In the genomic region with DNA sequence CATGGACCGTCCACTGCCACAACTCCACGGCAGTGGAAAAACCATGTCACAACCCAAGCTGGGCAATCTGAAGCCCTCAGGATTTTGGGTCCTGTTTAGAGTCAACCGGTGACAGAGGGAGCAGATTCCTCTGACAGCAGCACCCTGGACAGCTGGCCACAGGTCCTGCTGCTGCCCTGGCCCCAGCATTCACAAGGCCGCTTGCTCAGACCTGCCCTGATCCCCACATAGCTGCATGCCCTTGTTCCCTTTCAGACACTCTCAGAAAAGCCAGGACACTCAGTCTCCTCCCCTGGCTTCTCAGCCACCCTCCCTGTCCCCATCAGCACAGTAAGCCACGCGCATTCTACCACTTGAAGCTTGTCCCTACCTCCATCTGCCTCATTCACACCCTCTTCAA, we compare ENCODE assay signal across 11 cellular contexts. TPM values are rescaled to one million over a fixed set of nuclear protein-coding genes. Genes with fewer than 3 reads are reported as not detected.
DNase-seq lines count a peak whose midpoint lies in the region; ATAC-seq and TF ChIP-seq lines count a peak whose summit lies in the region.
"Had no signal": no experiment of that assay in that cellular context is flagged by ENCODE, and none has a peak within 500 bp of the region (broad histone marks: within the 10 kb centered on the region; RNA-seq: fewer than 3 reads in every experiment).

No MANE protein-coding gene starts in this region.

- H3K4me3 Mint-ChIP-seq in activated naive CD8-positive, alpha-beta T cell treated with anti-CD3 and anti-CD28 coated beads for 36 hours, result peak overlapping the region; percentile 93

- peaks cover 25% of the 10 kb centered on the region for H3K36me3 ChIP-seq in A673 (ENCODE audit: insufficient read depth, low read length, poor library complexity, severe bottlenecking)
- peaks cover 44% of the 10 kb centered on the region for H3K36me3 ChIP-seq in HAP-1 (replicated peaks)
- no peaks in the 10 kb centered on the region for H3K36me3 ChIP-seq in uterus

- H3K4me1 Mint-ChIP-seq in activated naive CD8-positive, alpha-beta T cell treated with anti-CD3 and anti-CD28 coated beads for 36 hours, result peaks cover 27% of the 10 kb centered on the region

- H3K27me3 Mint-ChIP-seq in activated naive CD8-positive, alpha-beta T cell treated with anti-CD3 and anti-CD28 coated beads for 36 hours, result no peaks in the 10 kb centered on the region

- ATAC-seq in HG03095 (IDR thresholded peaks at IDR 0.05; ENCODE audit: unreplicated experiment), result no peak

- no peaks in the 10 kb centered on the region for H3K27me3 ChIP-seq in A673 (replicated peaks; ENCODE audit: insufficient read depth, low read depth, low read length, poor library complexity)
- no peaks in the 10 kb centered on the region for H3K27me3 ChIP-seq in HAP-1 (ENCODE audit: low read depth)
- no peaks in the 10 kb centered on the region for H3K27me3 ChIP-seq in uterus

- DNase-seq in A673 (ENCODE audit: low spot score), result no peak
- DNase-seq in HAP-1 (ENCODE audit: low spot score in 2 of 2), result peak in 1 of 2 experiments; percentile 5
- DNase-seq in activated naive CD8-positive, alpha-beta T cell treated with anti-CD3 and anti-CD28 coated beads for 36 hours, result no peak
- peak; percentile 65 for DNase-seq in mesenteric fat pad (ENCODE audit: low spot score)
- DNase-seq in NCI-H345 (lab: John Stamatoyannopoulos, UW), result no peak
- no peak for DNase-seq in NCI-H1930 (lab: John Stamatoyannopoulos, UW)
- DNase-seq in uterus, result no peak
- DNase-seq: DMS 273 treated with DMSO at 0.1 percent for 48 hours, NCI-H2171 had no signal

- no peak for TF ChIP-seq CTCF in A673 (conservative IDR thresholded peaks at IDR 0.05; ENCODE audit: low read depth, low read length)
- no peak for TF ChIP-seq CTCF in uterus (IDR thresholded peaks at IDR 0.05)

- peaks cover 11% of the 10 kb centered on the region for H3K36me3 Mint-ChIP-seq in activated naive CD8-positive, alpha-beta T cell treated with anti-CD3 and anti-CD28 coated beads for 36 hours

- CTCF ChIA-PET in A673 (lab: Charles Lee), result no interaction called here

- H3K9me3 Mint-ChIP-seq in activated naive CD8-positive, alpha-beta T cell treated with anti-CD3 and anti-CD28 coated beads for 36 hours, result no peaks in the 10 kb centered on the region

- in situ Hi-C loops in HAP-1 (cut with MboI; ENCODE audit: low sequenced_read_pairs), result no loop called here

- BruUV-seq in A673 (replicated peaks; lab: Mats Ljungman, UMichigan), result no TSS peak

- H3K4me3 ChIP-seq in A673 (ENCODE audit: low read depth, low read length, poor library complexity, severe bottlenecking) (peak overlapping the region; percentile 85), HAP-1 (peak overlapping the region; percentile 73; the same call in 1 of the 2 replicates), uterus (no peak overlapping the region)

- intact Hi-C loops in A673 (cut with micrococcal nuclease; ENCODE audit: unreplicated experiment), result no loop called here
- intact Hi-C loops in uterus (cut with DNase I; ENCODE audit: low total_unique reads), result no loop called here

- H3K4me1 ChIP-seq in A673 (ENCODE audit: insufficient read depth, low read length, poor library complexity, severe bottlenecking), result peaks cover 5% of the 10 kb centered on the region
- H3K4me1 ChIP-seq in HAP-1, result peaks cover 4% of the 10 kb centered on the region; the same call in 1 of the 2 replicates
- H3K4me1 ChIP-seq in uterus, result peaks cover 0 to 12% of the 10 kb centered on the region in 2 donors

- H3K27ac Mint-ChIP-seq in activated naive CD8-positive, alpha-beta T cell treated with anti-CD3 and anti-CD28 coated beads for 36 hours, result peak overlapping the region; percentile 91

- H3K9me3 ChIP-seq in A673 (ENCODE audit: low read depth, low read length, poor library complexity, severe bottlenecking) (no peaks in the 10 kb centered on the region), HAP-1 (no peaks in the 10 kb centered on the region), uterus (no peaks in the 10 kb centered on the region)

- H3K27ac ChIP-seq in A673 (ENCODE audit: low read depth, low read length, poor library complexity, severe bottlenecking), result no peak overlapping the region
- H3K27ac ChIP-seq in uterus, result no peak overlapping the region

- POLR2A ChIA-PET in A673 (lab: Charles Lee; ENCODE audit: low non-redundant PET), result no interaction called here

- TF ChIP-seq POLR2A in uterus (IDR thresholded peaks at IDR 0.05), result no peak

RNA-seq across cellular contexts. Expression of a gene that starts 1.6 kb away (rescaled TPM):
- total RNA-seq in A673 (2021), result 119 and 136 TPM in 2 replicates
- total RNA-seq in activated naive CD8-positive, alpha-beta T cell treated with anti-CD3 and anti-CD28 coated beads for 36 hours, result 100 to 1,000 TPM; 155 to 158 TPM
- total RNA-seq in mesenteric fat pad, result 118 TPM
- 100 to 1,000 TPM in 2 of 4 donors, 10 to 100 TPM in 2; 14.1 to 189 (median 98.0) TPM for total RNA-seq in uterus

RNA-seq across cellular contexts. Expression of a gene that starts 6.0 kb away (rescaled TPM):
- total RNA-seq in A673 (2021) (not detected in 2 replicates), mesenteric fat pad (not detected), uterus (not detected)
- total RNA-seq in activated naive CD8-positive, alpha-beta T cell treated with anti-CD3 and anti-CD28 coated beads for 36 hours, result not detected
- total RNA-seq: lower leg skin had no signal

Comparison
In these comparisons a context has a peak if more than half of its experiments do, and no peak if none do; other contexts are left out.
1. H3K4me3 ChIP-seq: peak in A673 (single experiment) and HAP-1 (single experiment); none in uterus (0 of 2).